Comparison of ENCODE assay signal across 20 cellular contexts in the genomic region with DNA sequence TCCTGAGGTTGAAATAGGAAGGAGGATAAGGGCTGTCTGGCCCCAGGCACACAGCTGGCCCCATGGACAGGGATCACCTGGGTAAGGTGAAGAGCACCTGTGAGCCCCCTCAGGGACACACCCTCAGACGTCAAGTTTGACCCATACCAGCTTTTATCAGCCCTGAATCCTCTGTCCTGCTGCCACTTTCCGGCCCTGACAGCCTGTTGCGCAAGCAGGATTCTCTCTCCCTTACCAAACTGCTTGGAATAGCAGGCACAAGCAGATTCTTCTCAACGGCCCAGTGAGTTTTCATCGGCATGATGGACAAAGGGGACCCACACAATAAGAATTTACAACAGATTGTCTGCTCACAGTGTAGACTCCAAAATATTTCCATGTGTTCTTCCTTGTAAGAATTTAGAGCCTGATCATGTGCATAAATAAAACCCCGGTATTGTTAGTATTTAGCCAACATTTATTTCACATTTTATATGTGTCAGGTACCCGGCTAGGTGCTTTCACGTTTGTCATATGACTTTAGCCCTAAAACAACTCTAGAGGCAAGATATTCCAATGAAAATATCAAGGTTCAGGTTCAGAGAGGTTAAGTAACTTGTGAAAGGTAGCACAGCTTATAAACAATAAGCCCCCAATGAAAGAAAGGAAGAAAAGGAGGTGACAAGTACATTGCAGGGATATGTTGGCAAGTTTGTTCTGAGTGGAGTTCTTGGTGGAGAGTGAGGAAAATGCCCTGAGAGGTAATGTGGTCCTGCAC.
DNase-seq lines count a peak whose midpoint lies in the region; ATAC-seq and TF ChIP-seq lines count a peak whose summit lies in the region.
"Had no signal": no experiment of that assay in that cellular context is flagged by ENCODE, and none has a peak within 500 bp of the region (broad histone marks: within the 10 kb centered on the region; RNA-seq: fewer than 3 reads in every experiment).

No MANE protein-coding gene starts in this region.

- no peak overlapping the region for H2AFZ ChIP-seq in GM23248

- DNase-seq in GM23248 (peak; percentile 71), NCI-H510A treated with DMSO at 0.1 percent for 48 hours (lab: John Stamatoyannopoulos, UW) (peak; percentile 34), epithelial cell of esophagus (ENCODE audit: low read depth) (peak; percentile 49), myocyte (ENCODE audit: low read depth) (peak; percentile 20), RPMI8226 (no peak)
- DNase-seq in stimulated activated naive CD8-positive, alpha-beta T cell treated with anti-CD3 and anti-CD28 coated beads, Interleukin-15, amount 100 ng/mL, for 72 hours, result no peak
- no peak for DNase-seq in stimulated activated CD4-positive, alpha-beta T cell treated with anti-CD3 and anti-CD28 coated beads, Interleukin-2, amount 100 ng/mL, for 48 hours
- DNase-seq: activated naive CD8-positive, alpha-beta T cell treated with anti-CD3 and anti-CD28 coated beads, Interleukin-2, amount 10 ng/mL, durations not matched to agents 7 days and 5 days; KBM-7; NCI-H1436 treated with DMSO at 0.1 percent for 48 hours; NCI-H524 treated with DMSO at 0.1 percent for 48 hours; pancreas; stimulated activated CD4-positive, alpha-beta T cell treated with anti-CD3 and anti-CD28 coated beads, Interleukin-15, amount 100 ng/mL, for 24 hours; tibial artery had no signal

- no peaks in the 10 kb centered on the region for H4K20me1 ChIP-seq in GM23248 (ENCODE audit: insufficient read depth)

- H3K9me3 ChIP-seq in GM23248 (ENCODE audit: low read depth), result no peaks in the 10 kb centered on the region
- H3K9me3 ChIP-seq: esophagus muscularis mucosa, pancreas, tibial artery had no signal

- no peaks in the 10 kb centered on the region for H3K27me3 ChIP-seq in GM23248 (replicated peaks; ENCODE audit: insufficient read depth)
- H3K27me3 ChIP-seq: esophagus muscularis mucosa, pancreas, tibial artery had no signal

- WGBS in GM23248 (ENCODE audit: low coverage in 1 of 2, low lambda C conversion rate in 2 of 2, missing lambda C conversion rate in 2 of 2), 2 experiments, result 49% methylated on average over 8 of the region's 8 CpGs

- no peaks in the 10 kb centered on the region for H3K9me2 ChIP-seq in GM23248 (ENCODE audit: insufficient read depth)

- peaks cover 22% of the 10 kb centered on the region for H3K4me1 ChIP-seq in GM23248 (ENCODE audit: insufficient read depth)
- H3K4me1 ChIP-seq: esophagus muscularis mucosa, pancreas had no signal

- H3K4me3 ChIP-seq in GM23248 (no peak overlapping the region), epithelial cell of esophagus (ENCODE audit: low read length) (no peak overlapping the region)
- H3K4me3 ChIP-seq: esophagus muscularis mucosa, GM12878, pancreas, tibial artery had no signal

- no peaks in the 10 kb centered on the region for H3K4me1 Mint-ChIP-seq in stimulated activated naive CD8-positive, alpha-beta T cell treated with anti-CD3 and anti-CD28 coated beads, Interleukin-15, amount 100 ng/mL, for 72 hours
- H3K4me1 Mint-ChIP-seq: activated naive CD8-positive, alpha-beta T cell treated with anti-CD3 and anti-CD28 coated beads, Interleukin-2, amount 10 ng/mL, durations not matched to agents 7 days and 5 days; CD14-positive monocyte had no signal

- H3K27me3 Mint-ChIP-seq in stimulated activated naive CD8-positive, alpha-beta T cell treated with anti-CD3 and anti-CD28 coated beads, Interleukin-15, amount 100 ng/mL, for 72 hours, result no peaks in the 10 kb centered on the region
- H3K27me3 Mint-ChIP-seq: dendritic cell treated with granulocyte-macrophage colony-stimulating factor and Interleukin-4, amounts not matched to agents 40 ng/mL and 50 ng/mL, for 4 days had no signal

- H3K79me2 ChIP-seq in GM23248 (ENCODE audit: insufficient read depth), result no peaks in the 10 kb centered on the region

- H3K27ac Mint-ChIP-seq in stimulated activated naive CD8-positive, alpha-beta T cell treated with anti-CD3 and anti-CD28 coated beads, Interleukin-15, amount 100 ng/mL, for 72 hours, result no peak overlapping the region
- H3K27ac Mint-ChIP-seq: activated naive CD8-positive, alpha-beta T cell treated with anti-CD3 and anti-CD28 coated beads, Interleukin-2, amount 10 ng/mL, durations not matched to agents 7 days and 5 days; CD14-positive monocyte; dendritic cell treated with granulocyte-macrophage colony-stimulating factor and Interleukin-4, amounts not matched to agents 40 ng/mL and 50 ng/mL, for 4 days; mesothelial cell of epicardium; T-helper 1 cell treated with Interleukin-12 subunit alpha and Interleukin-12 subunit beta and Interleukin-4 antibody, amounts not matched to agents 30 μg/mL and 1 μg/mL, for 36 hours had no signal

- no peaks in the 10 kb centered on the region for H3K36me3 ChIP-seq in GM23248 (ENCODE audit: low read depth)
- H3K36me3 ChIP-seq: esophagus muscularis mucosa, pancreas, tibial artery had no signal

- H3K9me3 Mint-ChIP-seq in stimulated activated naive CD8-positive, alpha-beta T cell treated with anti-CD3 and anti-CD28 coated beads, Interleukin-15, amount 100 ng/mL, for 72 hours, result no peaks in the 10 kb centered on the region
- H3K9me3 Mint-ChIP-seq: activated naive CD8-positive, alpha-beta T cell treated with anti-CD3 and anti-CD28 coated beads, Interleukin-2, amount 10 ng/mL, durations not matched to agents 7 days and 5 days; dendritic cell treated with granulocyte-macrophage colony-stimulating factor and Interleukin-4, amounts not matched to agents 40 ng/mL and 50 ng/mL, for 4 days; mesothelial cell of epicardium had no signal

- H3K4me2 ChIP-seq in GM23248 (ENCODE audit: unreplicated experiment), result no peak overlapping the region

- no peak overlapping the region for H3K27ac ChIP-seq in GM23248
- H3K27ac ChIP-seq: esophagus muscularis mucosa, pancreas, tibial artery had no signal

- H3K9ac ChIP-seq in GM23248, result no peak overlapping the region

- H3F3A ChIP-seq in GM23248 (ENCODE audit: insufficient read depth), result no peaks in the 10 kb centered on the region

- in situ Hi-C loops in GM23248 (cut with MboI), result no loop called here

- no peak overlapping the region for H3K4me3 Mint-ChIP-seq in stimulated activated naive CD8-positive, alpha-beta T cell treated with anti-CD3 and anti-CD28 coated beads, Interleukin-15, amount 100 ng/mL, for 72 hours
- H3K4me3 Mint-ChIP-seq: activated naive CD8-positive, alpha-beta T cell treated with anti-CD3 and anti-CD28 coated beads, Interleukin-2, amount 10 ng/mL, durations not matched to agents 7 days and 5 days; CD14-positive monocyte; dendritic cell treated with granulocyte-macrophage colony-stimulating factor and Interleukin-4, amounts not matched to agents 40 ng/mL and 50 ng/mL, for 4 days; mesothelial cell of epicardium; T-helper 1 cell treated with Interleukin-12 subunit alpha and Interleukin-12 subunit beta and Interleukin-4 antibody, amounts not matched to agents 30 μg/mL and 1 μg/mL, for 36 hours had no signal

- no peak for TF ChIP-seq CTCF in epithelial cell of esophagus (IDR thresholded peaks at IDR 0.05; ENCODE audit: insufficient read depth, low read depth, low read length, missing control alignments)

- ATAC-seq in stimulated activated naive CD8-positive, alpha-beta T cell treated with anti-CD3 and anti-CD28 coated beads, Interleukin-15, amount 100 ng/mL, for 72 hours, result no peak
- ATAC-seq: GM12878, pancreas had no signal

Comparison
In these comparisons a context has a peak if more than half of its experiments do, and no peak if none do; other contexts are left out.
1. DNase-seq: peak in GM23248 (single experiment), NCI-H510A treated with DMSO at 0.1 percent for 48 hours (single experiment), epithelial cell of esophagus (single experiment) and myocyte (single experiment); none in stimulated activated naive CD8-positive, alpha-beta T cell treated with anti-CD3 and anti-CD28 coated beads, Interleukin-15, amount 100 ng/mL, for 72 hours (0 of 2), RPMI8226 (single experiment) and stimulated activated CD4-positive, alpha-beta T cell treated with anti-CD3 and anti-CD28 coated beads, Interleukin-2, amount 100 ng/mL, for 48 hours (0 of 2).